Comparison of ENCODE assay signal across 8 cellular contexts in the genomic region with DNA sequence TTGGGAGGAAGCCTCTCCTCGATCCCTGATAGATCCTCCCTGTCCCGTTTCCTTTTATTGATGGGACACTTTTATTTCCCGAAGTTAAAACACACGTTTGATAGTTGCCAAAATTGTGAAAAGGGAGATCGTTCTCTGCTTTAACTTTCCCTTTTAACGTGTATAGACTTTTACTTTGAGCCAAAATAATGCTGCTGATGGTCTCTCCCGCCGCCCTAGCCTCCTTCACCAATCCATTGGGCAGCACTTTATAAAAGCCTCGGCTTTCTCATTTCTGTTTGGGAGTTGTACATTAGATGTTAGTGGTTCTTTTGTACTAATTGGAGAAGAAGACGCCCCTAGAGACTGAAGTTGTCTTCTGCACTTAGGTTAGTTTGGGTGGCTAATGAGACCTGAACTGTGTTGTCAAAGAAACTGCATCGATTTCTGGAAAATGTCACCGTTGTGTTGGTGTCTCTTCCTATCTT. TPM values are rescaled to one million over a fixed set of nuclear protein-coding genes. Genes with fewer than 3 reads are reported as not detected.
DNase-seq lines count a peak whose midpoint lies in the region; ATAC-seq, FAIRE-seq and TF ChIP-seq lines count a peak whose summit lies in the region.

No MANE protein-coding gene starts in this region.

- H3K27ac Mint-ChIP-seq in T-helper 1 cell treated with Interleukin-12 subunit alpha and Interleukin-12 subunit beta and Interleukin-4 antibody, amounts not matched to agents 30 μg/mL and 1 μg/mL, for 36 hours = peak overlapping the region; percentile 94

- peak overlapping the region; percentile 79 for H3K4me3 ChIP-seq in fibroblast of villous mesenchyme (ENCODE audit: low read depth, low read length)
- H3K4me3 ChIP-seq in psoas muscle = peak overlapping the region; percentile 89

- peak; percentile 31 for FAIRE-seq in GM19239 (lab: Jason Lieb, UNC)

- 4 to 6% (median 4%) methylated on average over 12 of the region's 12 CpGs for WGBS in psoas muscle, 3 donors

- TF ChIP-seq CTCF in fibroblast of villous mesenchyme (IDR thresholded peaks at IDR 0.05; ENCODE audit: insufficient read depth, low read depth, low read length) (no peak), psoas muscle (IDR thresholded peaks at IDR 0.05) (no peak)

- H3K9me3 Mint-ChIP-seq in T-helper 1 cell treated with Interleukin-12 subunit alpha and Interleukin-12 subunit beta and Interleukin-4 antibody, amounts not matched to agents 30 μg/mL and 1 μg/mL, for 36 hours = no peaks in the 10 kb centered on the region

- peaks cover 11% of the 10 kb centered on the region for H3K27me3 Mint-ChIP-seq in T-helper 1 cell treated with Interleukin-12 subunit alpha and Interleukin-12 subunit beta and Interleukin-4 antibody, amounts not matched to agents 30 μg/mL and 1 μg/mL, for 36 hours (ENCODE audit: low read depth)

- in situ Hi-C loops in ACHN (cut with HindIII; ENCODE audit: low pct_ligation_motif_present, low pct_unique_long_range_greater_than_20kb, low sequenced_read_pairs) = no loop called here

- peak overlapping the region; percentile 91 for H3K4me3 Mint-ChIP-seq in T-helper 1 cell treated with Interleukin-12 subunit alpha and Interleukin-12 subunit beta and Interleukin-4 antibody, amounts not matched to agents 30 μg/mL and 1 μg/mL, for 36 hours

- H3K27me3 ChIP-seq in psoas muscle (ENCODE audit: insufficient read depth in 3 of 3, low read length in 2 of 3) = peaks cover 0 to 8% (median 0%) of the 10 kb centered on the region in 3 donors

- H3K4me1 ChIP-seq in psoas muscle = peaks cover 4% of the 10 kb centered on the region

- H3K36me3 ChIP-seq in psoas muscle (ENCODE audit: insufficient read depth in 1 of 2, low read depth in 1 of 2) = no peaks in the 10 kb centered on the region

- DNase-seq in ACHN = peak; percentile 30
- DNase-seq in GM19239 (ENCODE audit: insufficient read length, low spot score) = no peak
- peak; percentile 9 for DNase-seq in fibroblast of villous mesenchyme (ENCODE audit: low read depth)
- no peak for DNase-seq in psoas muscle
- no peak for DNase-seq in NCI-H1436 treated with DMSO at 0.1 percent for 48 hours (lab: John Stamatoyannopoulos, UW)

- ATAC-seq in psoas muscle (no peak), HG03095 (IDR thresholded peaks at IDR 0.05; ENCODE audit: unreplicated experiment) (no peak), GM21576 (IDR thresholded peaks at IDR 0.05; ENCODE audit: unreplicated experiment) (no peak)

- no peaks in the 10 kb centered on the region for H3K9me3 ChIP-seq in psoas muscle

- H3K27ac ChIP-seq in psoas muscle = no peak overlapping the region

- H3K4me1 Mint-ChIP-seq in T-helper 1 cell treated with Interleukin-12 subunit alpha and Interleukin-12 subunit beta and Interleukin-4 antibody, amounts not matched to agents 30 μg/mL and 1 μg/mL, for 36 hours (ENCODE audit: low read depth) = peaks cover 27% of the 10 kb centered on the region

- intact Hi-C loops in psoas muscle (cut with DNase I) = no loop called here

- peaks cover 2% of the 10 kb centered on the region for H3K36me3 Mint-ChIP-seq in T-helper 1 cell treated with Interleukin-12 subunit alpha and Interleukin-12 subunit beta and Interleukin-4 antibody, amounts not matched to agents 30 μg/mL and 1 μg/mL, for 36 hours (ENCODE audit: low read depth)

RNA-seq across cellular contexts. Expression of gene TMTC2, which starts 1.4 kb away (rescaled TPM):
- total RNA-seq in fibroblast of villous mesenchyme (1.6 and 5.2 TPM in 2 replicates), psoas muscle (1 to 10 TPM; 1.8 to 2.7 (median 2.2) TPM)
- polyA plus RNA-seq in psoas muscle = 1 to 10 TPM in 2 of 3 donors, under 1 TPM in 1; 0.85 to 1.1 (median 1.0) TPM

Comparison
In these comparisons a context has a peak if more than half of its experiments do, and no peak if none do; other contexts are left out.
1. DNase-seq: peak in ACHN (single experiment) and fibroblast of villous mesenchyme (single experiment); none in GM19239 (single experiment), psoas muscle (0 of 2) and NCI-H1436 treated with DMSO at 0.1 percent for 48 hours (single experiment).